30 cellular contexts compared by ENCODE assay signal in genomic region chr2:179302149-179302548, GRCh38.
"Had no signal": no experiment of that assay in that cellular context is flagged by ENCODE, and none has a peak within 500 bp of the region (broad histone marks: within the 10 kb centered on the region; RNA-seq: fewer than 3 reads in every experiment).

No MANE protein-coding gene starts in this region.

- H3K4me1 ChIP-seq: parathyroid adenoma, psoas muscle, spleen, stomach, thyroid gland, tibial nerve, upper lobe of left lung, vagina had no signal

- ATAC-seq: naive thymus-derived CD4-positive, alpha-beta T cell; psoas muscle; right cardiac atrium; sciatic nerve; stimulated activated memory B cell treated with anti-CD40 and anti-IgM and Interleukin-4, amounts not matched to agents 10 μg/mL and 1 μg/mL and 100 μg/mL, for 72 hours had no signal

- H3K4me3 Mint-ChIP-seq: naive thymus-derived CD4-positive, alpha-beta T cell; nephron; neural progenitor cell; stimulated activated memory B cell treated with anti-CD40 and anti-IgM and Interleukin-4, amounts not matched to agents 10 μg/mL and 1 μg/mL and 100 μg/mL, for 72 hours; stimulated activated naive CD8-positive, alpha-beta T cell treated with anti-CD3 and anti-CD28 coated beads, Interleukin-15, Interleukin-2, amounts not matched to agents 100 ng/mL and 50 ng/mL, for 24 hours had no signal

- H3K79me2 ChIP-seq: parathyroid adenoma had no signal

- H3K27ac ChIP-seq: neural progenitor cell, ovary, parathyroid adenoma, psoas muscle, skin epidermis, spleen, stomach, thoracic aorta, thyroid gland, tibial nerve, upper lobe of left lung, vagina had no signal

- H3K4me3 ChIP-seq: neural progenitor cell, ovary, psoas muscle, skin epidermis, smooth muscle cell, spleen, stomach, thoracic aorta, thyroid gland, tibial nerve, upper lobe of left lung, vagina had no signal

- H3K4me1 Mint-ChIP-seq: naive thymus-derived CD4-positive, alpha-beta T cell; nephron; neural progenitor cell; stimulated activated memory B cell treated with anti-CD40 and anti-IgM and Interleukin-4, amounts not matched to agents 10 μg/mL and 1 μg/mL and 100 μg/mL, for 72 hours had no signal

- H3K9me3 Mint-ChIP-seq: stimulated activated naive CD8-positive, alpha-beta T cell treated with anti-CD3 and anti-CD28 coated beads, Interleukin-15, Interleukin-2, amounts not matched to agents 100 ng/mL and 50 ng/mL, for 24 hours had no signal

- H3K27ac Mint-ChIP-seq: naive thymus-derived CD4-positive, alpha-beta T cell; nephron; neural progenitor cell; progenitor cell of endocrine pancreas; stimulated activated memory B cell treated with anti-CD40 and anti-IgM and Interleukin-4, amounts not matched to agents 10 μg/mL and 1 μg/mL and 100 μg/mL, for 72 hours; stimulated activated naive CD8-positive, alpha-beta T cell treated with anti-CD3 and anti-CD28 coated beads, Interleukin-15, Interleukin-2, amounts not matched to agents 100 ng/mL and 50 ng/mL, for 24 hours had no signal

- DNase-seq: naive thymus-derived CD4-positive, alpha-beta T cell; occipital lobe; ovary; posterior cingulate gyrus; psoas muscle; right cardiac atrium; spleen; stimulated activated CD4-positive, alpha-beta T cell treated with anti-CD3 and anti-CD28 coated beads, Interleukin-12 subunit alpha, Interleukin-12 subunit beta, amount 100 ng/mL, for 4 hours; stimulated activated CD4-positive, alpha-beta T cell treated with anti-CD3 and anti-CD28 coated beads, Interleukin-1b, Interleukin-23, amount 100 ng/mL, for 48 hours; stimulated activated CD4-positive, alpha-beta T cell treated with anti-CD3 and anti-CD28 coated beads, Interleukin-4, amount 100 ng/mL, for 1 hour; stimulated activated CD4-positive, alpha-beta T cell treated with anti-CD3 and anti-CD28 coated beads, Interleukin-4, amount 100 ng/mL, for 4 hours; stimulated activated CD8-positive, alpha-beta memory T cell treated with anti-CD3 and anti-CD28 coated beads, Interleukin-4, amount 100 ng/mL, for 48 hours; stimulated activated naive CD4-positive, alpha-beta T cell treated with Interleukin-2 at 50 U/mL for 16 hours; stomach; thyroid gland; trophoblast cell; upper lobe of left lung had no signal

- FAIRE-seq: urothelium cell line had no signal

- H3K27me3 ChIP-seq: neural progenitor cell, ovary, spleen, stomach, thyroid gland, tibial nerve, upper lobe of left lung, vagina had no signal

- H3K4me2 ChIP-seq: neural progenitor cell, smooth muscle cell had no signal

- H3K9me3 ChIP-seq: ovary, psoas muscle, stomach, thoracic aorta, thyroid gland, tibial nerve, upper lobe of left lung, vagina had no signal

- H3K36me3 Mint-ChIP-seq: naive thymus-derived CD4-positive, alpha-beta T cell; neural progenitor cell; stimulated activated memory B cell treated with anti-CD40 and anti-IgM and Interleukin-4, amounts not matched to agents 10 μg/mL and 1 μg/mL and 100 μg/mL, for 72 hours had no signal

- H2AFZ ChIP-seq: neural progenitor cell, parathyroid adenoma had no signal

- H3K9ac ChIP-seq: neural progenitor cell, parathyroid adenoma had no signal

- H3K27me3 Mint-ChIP-seq: progenitor cell of endocrine pancreas; stimulated activated memory B cell treated with anti-CD40 and anti-IgM and Interleukin-4, amounts not matched to agents 10 μg/mL and 1 μg/mL and 100 μg/mL, for 72 hours; stimulated activated naive CD8-positive, alpha-beta T cell treated with anti-CD3 and anti-CD28 coated beads, Interleukin-15, Interleukin-2, amounts not matched to agents 100 ng/mL and 50 ng/mL, for 24 hours had no signal

- H3K36me3 ChIP-seq: neural progenitor cell, ovary, spleen, stomach, thoracic aorta, thyroid gland, tibial nerve, upper lobe of left lung, vagina had no signal
